In genomic region chr16:10729649-10730048, GRCh38 we compare ENCODE assay signal across 10 cellular contexts. TPM values are rescaled to one million over a fixed set of nuclear protein-coding genes. Genes with fewer than 3 reads are reported as not detected.
DNase-seq lines count a peak whose midpoint lies in the region; ATAC-seq, FAIRE-seq and TF ChIP-seq lines count a peak whose summit lies in the region.
"Had no signal": no experiment of that assay in that cellular context is flagged by ENCODE, and none has a peak within 500 bp of the region (broad histone marks: within the 10 kb centered on the region; RNA-seq: fewer than 3 reads in every experiment).

No MANE protein-coding gene starts in this region.

- DNase-seq in COLO668 (lab: John Stamatoyannopoulos, UW; ENCODE audit: unreplicated experiment) (peak; percentile 42), LoVo (ENCODE audit: low spot score) (peak; percentile 60), astrocyte of the spinal cord (ENCODE audit: low read depth, low spot score) (peak; percentile 28), lower leg skin (ENCODE audit: low spot score in 2 of 2) (peak; percentile 74 to 89), kidney (no peak)
- no peak for DNase-seq in activated CD8-positive, alpha-beta T cell treated with anti-CD3 and anti-CD28 coated beads for 36 hours
- DNase-seq in effector memory CD4-positive, alpha-beta T cell, result no peak
- DNase-seq: T-helper 1 cell had no signal

- no peak overlapping the region for H3K4me3 ChIP-seq in astrocyte of the spinal cord (ENCODE audit: low read depth, low read length)
- H3K4me3 ChIP-seq in lower leg skin (ENCODE audit: low read depth, poor library complexity, severe bottlenecking), result no peak overlapping the region
- H3K4me3 ChIP-seq in kidney (ENCODE audit: low read length in 2 of 2), result no peak overlapping the region
- H3K4me3 ChIP-seq in effector memory CD4-positive, alpha-beta T cell (ENCODE audit: insufficient read depth, low read depth, low read length, poor library complexity, severe bottlenecking), result no peak overlapping the region

- intact Hi-C loops in lower leg skin (cut with DNase I; ENCODE audit: low total_unique reads) (no loop called here), kidney (cut with DNase I) (loop anchor here (5.0 kb wide), 1 partner anchor 207 kb away; no protein-coding TSS in a partner anchor)
- intact Hi-C loops in activated CD8-positive, alpha-beta T cell treated with anti-CD3 and anti-CD28 coated beads for 36 hours (cut with micrococcal nuclease), result loop anchor here (10.0 kb wide), 1 partner anchor 65 kb away; no protein-coding TSS in a partner anchor

- H3K27ac ChIP-seq in kidney (ENCODE audit: low read depth in 2 of 2, low read length in 2 of 2), result no peak overlapping the region
- H3K27ac ChIP-seq in effector memory CD4-positive, alpha-beta T cell (ENCODE audit: insufficient read depth, low read length, poor library complexity, severe bottlenecking), result no peak overlapping the region

- in situ Hi-C loops in astrocyte of the spinal cord (cut with HindIII; ENCODE audit: low sequenced_read_pairs), result no loop called here

- no peak overlapping the region for H3K4me3 Mint-ChIP-seq in activated CD8-positive, alpha-beta T cell treated with anti-CD3 and anti-CD28 coated beads for 36 hours

- peaks cover 3% of the 10 kb centered on the region for H3K9me3 Mint-ChIP-seq in activated CD8-positive, alpha-beta T cell treated with anti-CD3 and anti-CD28 coated beads for 36 hours

- ATAC-seq in HG03135 (IDR thresholded peaks at IDR 0.05; ENCODE audit: unreplicated experiment), result no peak
- ATAC-seq in activated CD8-positive, alpha-beta T cell treated with anti-CD3 and anti-CD28 coated beads for 36 hours, result no peak

- H3K4me1 ChIP-seq in kidney (ENCODE audit: control insufficient read depth in 1 of 2, insufficient read depth in 1 of 2, low read depth in 1 of 2, low read length in 2 of 2), result no peaks in the 10 kb centered on the region
- H3K4me1 ChIP-seq in effector memory CD4-positive, alpha-beta T cell (ENCODE audit: control insufficient read depth, insufficient read depth, low read length, poor library complexity, severe bottlenecking), result no peaks in the 10 kb centered on the region

- CTCF ChIA-PET in activated CD8-positive, alpha-beta T cell treated with anti-CD3 and anti-CD28 coated beads for 36 hours (lab: Charles Lee), result no interaction called here

- no peaks in the 10 kb centered on the region for H3K27me3 Mint-ChIP-seq in activated CD8-positive, alpha-beta T cell treated with anti-CD3 and anti-CD28 coated beads for 36 hours

- WGBS in lower leg skin, 2 donors, result 17 to 25% methylated on average over 11 of the region's 11 CpGs

- no peak for FAIRE-seq in kidney (lab: Jason Lieb, UNC)
- FAIRE-seq: islet of Langerhans had no signal

- H3K27ac Mint-ChIP-seq in activated CD8-positive, alpha-beta T cell treated with anti-CD3 and anti-CD28 coated beads for 36 hours, result no peak overlapping the region

- POLR2A ChIA-PET in activated CD8-positive, alpha-beta T cell treated with anti-CD3 and anti-CD28 coated beads for 36 hours (lab: Charles Lee), result no interaction called here

- no peaks in the 10 kb centered on the region for H3K36me3 ChIP-seq in kidney (ENCODE audit: control insufficient read depth in 1 of 2, insufficient read depth in 2 of 2, low read length in 2 of 2)
- H3K36me3 ChIP-seq in effector memory CD4-positive, alpha-beta T cell (ENCODE audit: control insufficient read depth, insufficient read depth, low read length), result no peaks in the 10 kb centered on the region

- no peak for TF ChIP-seq POLR2A in lower leg skin (IDR thresholded peaks at IDR 0.05)

- H3K4me1 Mint-ChIP-seq in activated CD8-positive, alpha-beta T cell treated with anti-CD3 and anti-CD28 coated beads for 36 hours (ENCODE audit: low read depth), result no peaks in the 10 kb centered on the region

- H3K9me3 ChIP-seq in kidney (ENCODE audit: control insufficient read depth in 1 of 2, low read length in 2 of 2), result peaks cover 0 to 3% of the 10 kb centered on the region in 2 donors
- H3K9me3 ChIP-seq in effector memory CD4-positive, alpha-beta T cell (ENCODE audit: control insufficient read depth, low read length), result no peaks in the 10 kb centered on the region

- TF ChIP-seq CTCF in astrocyte of the spinal cord (IDR thresholded peaks at IDR 0.05; ENCODE audit: low read depth, low read length) (no peak), lower leg skin (IDR thresholded peaks at IDR 0.05) (no peak), kidney (IDR thresholded peaks at IDR 0.05; ENCODE audit: borderline replicate concordance, extremely low read depth, insufficient read depth) (no peak)
- no peak for TF ChIP-seq CTCF in activated CD8-positive, alpha-beta T cell treated with anti-CD3 and anti-CD28 coated beads for 36 hours (IDR thresholded peaks at IDR 0.05)

- no peaks in the 10 kb centered on the region for H3K27me3 ChIP-seq in effector memory CD4-positive, alpha-beta T cell (replicated peaks; ENCODE audit: control insufficient read depth, insufficient read depth, low read length, poor library complexity, severe bottlenecking)

- no peaks in the 10 kb centered on the region for H3K36me3 Mint-ChIP-seq in activated CD8-positive, alpha-beta T cell treated with anti-CD3 and anti-CD28 coated beads for 36 hours (ENCODE audit: low read depth)

- H3K9ac ChIP-seq in kidney (ENCODE audit: low read length in 2 of 2), result no peak overlapping the region

RNA-seq across cellular contexts. Expression of gene NUBP1, which starts 14.0 kb away (rescaled TPM):
- total RNA-seq in lower leg skin, result 10 to 100 TPM; 16.3 to 26.7 (median 25.1) TPM
- total RNA-seq in kidney, result 38.5 TPM
- 47.7 TPM for polyA plus RNA-seq in kidney (ENCODE audit: insufficient read depth, low read depth, low replicate concordance)
- 10 to 100 TPM; 22.8 to 23.1 TPM for total RNA-seq in activated CD8-positive, alpha-beta T cell treated with anti-CD3 and anti-CD28 coated beads for 36 hours

RNA-seq across cellular contexts. Expression of gene TEKT5, which starts 34.9 kb away (rescaled TPM):
- total RNA-seq in lower leg skin, result under 1 TPM in 3 of 4 donors, not detected in 1; 0.20 to 0.93 (median 0.42) TPM
- 0.57 TPM for total RNA-seq in kidney
- polyA plus RNA-seq in kidney (ENCODE audit: insufficient read depth, low read depth, low replicate concordance), result not detected
- under 1 TPM; 0.16 to 0.43 TPM for total RNA-seq in activated CD8-positive, alpha-beta T cell treated with anti-CD3 and anti-CD28 coated beads for 36 hours

Comparison
In these comparisons a context has a peak if more than half of its experiments do, and no peak if none do; other contexts are left out.
1. DNase-seq: peak in COLO668 (single experiment), LoVo (single experiment), astrocyte of the spinal cord (single experiment) and lower leg skin (2 of 2); none in kidney (single experiment), activated CD8-positive, alpha-beta T cell treated with anti-CD3 and anti-CD28 coated beads for 36 hours (single experiment) and effector memory CD4-positive, alpha-beta T cell (0 of 3).